In the genomic region with DNA sequence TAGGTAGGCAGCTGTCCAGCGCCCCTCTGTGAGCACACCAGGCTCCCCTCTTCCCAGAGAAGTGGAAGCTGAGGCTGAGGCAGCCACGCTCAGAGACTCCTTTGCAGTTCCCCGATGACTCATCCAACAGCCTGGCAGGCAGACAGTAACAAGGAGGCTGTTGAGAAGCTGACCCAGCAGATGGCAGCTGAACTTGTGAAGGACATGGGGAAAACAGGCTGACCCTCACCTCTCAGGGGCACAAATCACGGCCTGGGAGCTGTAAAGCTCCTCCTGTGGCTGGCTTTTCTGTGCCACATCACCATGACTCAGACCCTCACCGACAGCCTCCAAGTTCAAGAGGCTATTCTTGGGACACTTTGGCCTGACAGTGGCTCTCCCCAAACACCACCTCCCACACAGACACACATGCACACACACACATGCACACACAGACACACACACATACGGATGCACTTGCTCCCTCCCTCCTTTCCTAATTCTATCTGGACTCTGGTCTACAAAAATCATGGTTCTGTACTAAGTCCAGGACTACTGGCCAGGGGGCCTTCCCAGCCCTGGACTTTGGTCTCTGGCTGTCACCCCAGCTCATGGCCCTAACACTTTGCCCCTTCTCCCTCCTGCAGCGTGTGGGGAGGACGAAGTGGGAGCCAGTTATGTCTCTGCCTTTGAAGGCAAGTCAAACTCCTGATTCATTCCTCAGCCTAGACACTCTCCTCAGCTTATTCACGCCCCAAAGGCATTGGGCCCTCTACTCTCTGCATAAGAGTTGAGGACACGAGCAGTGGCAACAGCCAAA, we compare ENCODE assay signal across 8 cellular contexts. TPM values are rescaled to one million over a fixed set of nuclear protein-coding genes. Genes with fewer than 3 reads are reported as not detected.
DNase-seq lines count a peak whose midpoint lies in the region; ATAC-seq, FAIRE-seq and TF ChIP-seq lines count a peak whose summit lies in the region.

No MANE protein-coding gene starts in this region.

- no peak for ATAC-seq in HG02588 (IDR thresholded peaks at IDR 0.05; ENCODE audit: unreplicated experiment)

- H3K4me3 ChIP-seq in OCI-LY3 (ENCODE audit: low read length), result no peak overlapping the region
- H3K4me3 ChIP-seq in bronchial epithelial cell (ENCODE audit: low read depth, low read length), result no peak overlapping the region
- no peak overlapping the region for H3K4me3 ChIP-seq in kidney epithelial cell (ENCODE audit: low read depth, low read length)

- no peaks in the 10 kb centered on the region for H3K27me3 ChIP-seq in OCI-LY3 (ENCODE audit: low read depth, low read length)
- H3K27me3 ChIP-seq in bronchial epithelial cell (ENCODE audit: control insufficient read depth, insufficient read depth, low read length), result no peaks in the 10 kb centered on the region
- no peaks in the 10 kb centered on the region for H3K27me3 ChIP-seq in kidney epithelial cell (ENCODE audit: control insufficient read depth, insufficient read depth, low read length)

- TF ChIP-seq CTCF in OCI-LY3 (IDR thresholded peaks at IDR 0.05; ENCODE audit: low read depth, low read length), result peak; percentile 16; the same call in 1 of the 2 replicates
- TF ChIP-seq CTCF in bronchial epithelial cell (IDR thresholded peaks at IDR 0.05; ENCODE audit: insufficient read depth, low read length, severe bottlenecking), result no peak
- no peak for TF ChIP-seq CTCF in kidney epithelial cell (IDR thresholded peaks at IDR 0.05; ENCODE audit: insufficient read depth, low read length, poor library complexity, severe bottlenecking)

- peaks cover 79% of the 10 kb centered on the region for H3K4me1 ChIP-seq in OCI-LY3 (ENCODE audit: low read length)

- H3K27ac ChIP-seq in OCI-LY3 (ENCODE audit: low read length), result peak overlapping the region; percentile 42

- peaks cover 98% of the 10 kb centered on the region for H3K79me2 ChIP-seq in OCI-LY3 (ENCODE audit: low read length)

- H3K36me3 ChIP-seq in OCI-LY3 (replicated peaks; ENCODE audit: low read depth, low read length) (peaks cover 70% of the 10 kb centered on the region), bronchial epithelial cell (ENCODE audit: control insufficient read depth, insufficient read depth, low read length) (peaks cover 17% of the 10 kb centered on the region), kidney epithelial cell (ENCODE audit: control insufficient read depth, insufficient read depth, low read length) (no peaks in the 10 kb centered on the region)

- peaks cover 93% of the 10 kb centered on the region for H4K20me1 ChIP-seq in OCI-LY3 (ENCODE audit: insufficient read depth, low read length)

- no peaks in the 10 kb centered on the region for H3K9me3 ChIP-seq in OCI-LY3 (ENCODE audit: insufficient read depth, low read length)

- H3K4me1 Mint-ChIP-seq in T-helper 2 cell treated with Interferon-gamma antibody and Interleukin-4, amounts not matched to agents 5 μg/mL and 100 μg/mL, for 36 hours (ENCODE audit: low read depth), result peaks cover 56% of the 10 kb centered on the region

- FAIRE-seq in bronchial epithelial cell (lab: Jason Lieb, UNC), result peak; percentile 86

- H3K4me3 Mint-ChIP-seq in T-helper 2 cell treated with Interferon-gamma antibody and Interleukin-4, amounts not matched to agents 5 μg/mL and 100 μg/mL, for 36 hours, result no peak overlapping the region

- H3K36me3 Mint-ChIP-seq in T-helper 2 cell treated with Interferon-gamma antibody and Interleukin-4, amounts not matched to agents 5 μg/mL and 100 μg/mL, for 36 hours (ENCODE audit: low read depth), result peaks cover 42% of the 10 kb centered on the region

- H3K27ac Mint-ChIP-seq in T-helper 2 cell treated with Interferon-gamma antibody and Interleukin-4, amounts not matched to agents 5 μg/mL and 100 μg/mL, for 36 hours, result peak overlapping the region; percentile 66

- no peak overlapping the region for H2AFZ ChIP-seq in OCI-LY3 (ENCODE audit: low read depth, low read length)

- H3K27me3 Mint-ChIP-seq in T-helper 2 cell treated with Interferon-gamma antibody and Interleukin-4, amounts not matched to agents 5 μg/mL and 100 μg/mL, for 36 hours (ENCODE audit: low read depth), result no peaks in the 10 kb centered on the region

- H3K9ac ChIP-seq in OCI-LY3 (ENCODE audit: low read length), result peak overlapping the region; percentile 45; the same call in 1 of the 2 replicates

- H3K4me2 ChIP-seq in OCI-LY3 (ENCODE audit: low read length), result peak overlapping the region; percentile 59

- no peaks in the 10 kb centered on the region for H3K9me3 Mint-ChIP-seq in T-helper 2 cell treated with Interferon-gamma antibody and Interleukin-4, amounts not matched to agents 5 μg/mL and 100 μg/mL, for 36 hours

- no peak for DNase-seq in T-helper 2 cell treated with Interferon-gamma antibody and Interleukin-4, amounts not matched to agents 5 μg/mL and 100 μg/mL, for 36 hours (ENCODE audit: low spot score)
- no peak for DNase-seq in T-helper 2 cell
- peak; percentile 81 for DNase-seq in bronchial epithelial cell (ENCODE audit: low read depth)
- DNase-seq in kidney epithelial cell (ENCODE audit: low read depth), result peak; percentile 89
- peak; percentile 79 for DNase-seq in smooth muscle cell of the brain vasculature (ENCODE audit: low read depth, low spot score)
- DNase-seq in GF-D8 (lab: John Stamatoyannopoulos, UW), result no peak

RNA-seq across cellular contexts. Expression of a gene that starts 23.2 kb away (rescaled TPM):
- 0.77 and 0.79 TPM in 2 replicates for total RNA-seq in bronchial epithelial cell
- total RNA-seq in kidney epithelial cell, result 3.8 and 5.4 TPM in 2 replicates

RNA-seq across cellular contexts. Expression of a gene that starts 31.7 kb away (rescaled TPM):
- total RNA-seq in bronchial epithelial cell, result under 0.01 TPM in 1 of 2 replicates, not detected in the other
- not detected in 2 replicates for total RNA-seq in kidney epithelial cell

Comparison
In these comparisons a context has a peak if more than half of its experiments do, and no peak if none do; other contexts are left out.
1. DNase-seq: peak in bronchial epithelial cell (single experiment), kidney epithelial cell (single experiment) and smooth muscle cell of the brain vasculature (single experiment); none in T-helper 2 cell treated with Interferon-gamma antibody and Interleukin-4, amounts not matched to agents 5 μg/mL and 100 μg/mL, for 36 hours (single experiment), T-helper 2 cell (0 of 5) and GF-D8 (single experiment).